In the genomic region with DNA sequence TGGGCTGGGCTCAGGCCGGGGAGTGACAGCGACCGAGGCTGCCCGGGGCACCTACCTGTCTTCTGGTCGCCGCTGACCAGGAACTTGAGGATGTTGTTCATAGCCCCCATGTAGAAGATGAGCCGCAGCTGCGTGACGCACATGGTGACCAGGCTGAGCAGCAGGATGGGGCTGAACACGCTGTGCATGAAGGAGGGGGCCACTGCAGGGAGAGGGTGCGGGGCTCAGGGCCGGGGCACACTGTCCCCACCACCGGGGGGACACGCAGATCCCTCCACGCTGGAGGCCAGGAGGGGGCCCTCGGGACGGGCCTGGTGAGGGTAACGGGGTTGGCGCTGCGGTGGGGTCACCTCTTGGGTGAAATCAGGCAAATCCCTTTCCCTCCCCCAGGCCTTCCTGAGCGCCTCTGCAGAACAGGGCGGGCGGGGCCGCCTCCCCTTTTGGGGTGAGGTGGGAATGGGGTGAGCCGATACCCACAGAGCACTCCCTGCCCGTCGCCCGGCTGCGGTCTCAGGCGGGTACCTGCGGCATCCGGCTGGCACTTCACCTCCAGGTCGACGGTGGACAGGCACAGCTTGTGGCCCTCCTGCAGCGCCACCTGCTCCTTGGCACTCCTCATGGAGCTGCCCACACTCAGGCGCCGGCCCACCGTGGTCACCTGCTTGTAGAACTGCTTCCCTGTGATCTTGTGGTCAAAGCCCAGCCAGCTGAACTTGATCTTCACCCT, we compare ENCODE assay signal across 1 cellular context.
TF ChIP-seq lines count a peak whose summit lies in the region.

No MANE protein-coding gene starts in this region.

TF ChIP-seq in endothelial cell of umbilical vein, 7 proteins besides CTCF, POLR2A, EP300 and RAD21:
- TF ChIP-seq POLR2AphosphoS5 (IDR thresholded peaks at IDR 0.05; ENCODE audit: insufficient read depth, low read depth, low read length) (no peak), JUN (IDR thresholded peaks at IDR 0.05; ENCODE audit: borderline replicate concordance, insufficient read depth, insufficient read length, low read depth) (no peak), GATA2 (IDR thresholded peaks at IDR 0.05; ENCODE audit: insufficient read depth, insufficient read length, low read depth, low read length) (no peak), FOS (IDR thresholded peaks at IDR 0.05; ENCODE audit: borderline replicate concordance, insufficient read depth, low read length) (no peak), EZH2 (IDR thresholded peaks at IDR 0.05; ENCODE audit: borderline replicate concordance, low read depth, low read length, severe bottlenecking) (no peak), MYC (IDR thresholded peaks at IDR 0.05; ENCODE audit: low read depth, low read length) (no peak)
- TF ChIP-seq, protein P1, sequence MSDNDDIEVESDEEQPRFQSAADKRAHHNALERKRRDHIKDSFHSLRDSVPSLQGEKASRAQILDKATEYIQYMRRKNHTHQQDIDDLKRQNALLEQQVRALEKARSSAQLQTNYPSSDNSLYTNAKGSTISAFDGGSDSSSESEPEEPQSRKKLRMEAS (IDR thresholded peaks at IDR 0.05; ENCODE audit: insufficient read depth, insufficient read length): no peak
